7 cellular contexts compared by ENCODE assay signal in genomic region chr21:44846485-44847260, GRCh38. TPM values are rescaled to one million over a fixed set of nuclear protein-coding genes. Genes with fewer than 3 reads are reported as not detected.
DNase-seq lines count a peak whose midpoint lies in the region; ATAC-seq and TF ChIP-seq lines count a peak whose summit lies in the region.

No MANE protein-coding gene starts in this region.

- H3K36me3 ChIP-seq in HAP-1 (replicated peaks): peaks cover 16% of the 10 kb centered on the region
- peaks cover 15 to 28% of the 10 kb centered on the region in 2 donors for H3K36me3 ChIP-seq in lung (ENCODE audit: control insufficient read depth in 2 of 2, insufficient read depth in 2 of 2, low read length in 2 of 2)

- peaks cover 17% of the 10 kb centered on the region for H3K4me1 Mint-ChIP-seq in stimulated activated naive CD8-positive, alpha-beta T cell treated with anti-CD3 and anti-CD28 coated beads, Interleukin-15, Interleukin-2, amounts not matched to agents 100 ng/mL and 50 ng/mL, for 24 hours (ENCODE audit: low read depth)

- H3K27me3 Mint-ChIP-seq in stimulated activated naive CD8-positive, alpha-beta T cell treated with anti-CD3 and anti-CD28 coated beads, Interleukin-15, Interleukin-2, amounts not matched to agents 100 ng/mL and 50 ng/mL, for 24 hours: no peaks in the 10 kb centered on the region

- H3K9me3 ChIP-seq in HAP-1 (no peaks in the 10 kb centered on the region), lung (ENCODE audit: control insufficient read depth in 2 of 2, insufficient read depth in 1 of 2, low read length in 1 of 2) (peaks cover 0 to 2% of the 10 kb centered on the region in 2 donors)

- peaks cover 9% of the 10 kb centered on the region for H3K4me1 ChIP-seq in HAP-1
- peaks cover 0 to 15% of the 10 kb centered on the region in 2 donors for H3K4me1 ChIP-seq in lung (ENCODE audit: control insufficient read depth in 2 of 2, insufficient read depth in 2 of 2, low read length in 2 of 2)

- H3K4me3 Mint-ChIP-seq in stimulated activated naive CD8-positive, alpha-beta T cell treated with anti-CD3 and anti-CD28 coated beads, Interleukin-15, Interleukin-2, amounts not matched to agents 100 ng/mL and 50 ng/mL, for 24 hours: peak overlapping the region; percentile 77

- no peak for TF ChIP-seq CTCF in lung (IDR thresholded peaks at IDR 0.05; ENCODE audit: control extremely low read depth, extremely low read depth)

- H3K27me3 ChIP-seq in HAP-1 (ENCODE audit: low read depth) (no peaks in the 10 kb centered on the region; the same call in 1 of the 2 replicates), lung (ENCODE audit: control insufficient read depth, insufficient read depth) (no peaks in the 10 kb centered on the region)

- ATAC-seq in lung (ENCODE audit: insufficient read depth, low FRiP score): peak; percentile 48
- no peak for ATAC-seq in HG02885 (IDR thresholded peaks at IDR 0.05; ENCODE audit: poor library complexity, unreplicated experiment)

- in situ Hi-C loops in HAP-1 (cut with MboI; ENCODE audit: low sequenced_read_pairs): no loop called here

- H3K4me3 ChIP-seq in HAP-1 (peak overlapping the region; percentile 25), lung (no peak overlapping the region)

- H3K36me3 Mint-ChIP-seq in stimulated activated naive CD8-positive, alpha-beta T cell treated with anti-CD3 and anti-CD28 coated beads, Interleukin-15, Interleukin-2, amounts not matched to agents 100 ng/mL and 50 ng/mL, for 24 hours (ENCODE audit: low read depth): peaks cover 12% of the 10 kb centered on the region

- H3K27ac ChIP-seq in lung (ENCODE audit: low read depth in 1 of 2, low read length in 1 of 2): peak overlapping the region in 1 of 2 donors; percentile 10

- 29 to 32% methylated on average over 27 of the region's 27 CpGs for WGBS in lung, 2 donors

- H3K9me3 Mint-ChIP-seq in stimulated activated naive CD8-positive, alpha-beta T cell treated with anti-CD3 and anti-CD28 coated beads, Interleukin-15, Interleukin-2, amounts not matched to agents 100 ng/mL and 50 ng/mL, for 24 hours: no peaks in the 10 kb centered on the region

- peak overlapping the region; percentile 76 for H3K27ac Mint-ChIP-seq in stimulated activated naive CD8-positive, alpha-beta T cell treated with anti-CD3 and anti-CD28 coated beads, Interleukin-15, Interleukin-2, amounts not matched to agents 100 ng/mL and 50 ng/mL, for 24 hours

- DNase-seq in HAP-1 (ENCODE audit: low spot score in 2 of 2) (peak in 1 of 2 experiments; percentile 39), SW480 (ENCODE audit: low spot score) (peak; percentile 68), lung (ENCODE audit: low spot score) (peak; percentile 50), NCI-H128 (lab: John Stamatoyannopoulos, UW; ENCODE audit: unreplicated experiment) (no peak)
- DNase-seq in central memory CD4-positive, alpha-beta T cell: peak; percentile 30

RNA-seq across cellular contexts. Expression of gene PTTG1IP, which starts 26.8 kb away (rescaled TPM):
- 100 to 1,000 TPM; 243 to 247 TPM for total RNA-seq in lung
- polyA plus RNA-seq in lung: 100 to 1,000 TPM; 139 to 209 TPM

RNA-seq across cellular contexts. Expression of gene SUMO3, which starts 28.8 kb away (rescaled TPM):
- total RNA-seq in lung: 10 to 100 TPM; 45.5 to 86.5 TPM
- polyA plus RNA-seq in lung: 10 to 100 TPM; 40.4 to 96.4 TPM

RNA-seq across cellular contexts. Expression of gene UBE2G2, which starts 45.1 kb away (rescaled TPM):
- 10 to 100 TPM; 87.0 to 93.2 TPM for total RNA-seq in lung
- polyA plus RNA-seq in lung: 10 to 100 TPM; 35.6 to 48.0 TPM
